ENCODE assay signal across 18 cellular contexts in the genomic region with DNA sequence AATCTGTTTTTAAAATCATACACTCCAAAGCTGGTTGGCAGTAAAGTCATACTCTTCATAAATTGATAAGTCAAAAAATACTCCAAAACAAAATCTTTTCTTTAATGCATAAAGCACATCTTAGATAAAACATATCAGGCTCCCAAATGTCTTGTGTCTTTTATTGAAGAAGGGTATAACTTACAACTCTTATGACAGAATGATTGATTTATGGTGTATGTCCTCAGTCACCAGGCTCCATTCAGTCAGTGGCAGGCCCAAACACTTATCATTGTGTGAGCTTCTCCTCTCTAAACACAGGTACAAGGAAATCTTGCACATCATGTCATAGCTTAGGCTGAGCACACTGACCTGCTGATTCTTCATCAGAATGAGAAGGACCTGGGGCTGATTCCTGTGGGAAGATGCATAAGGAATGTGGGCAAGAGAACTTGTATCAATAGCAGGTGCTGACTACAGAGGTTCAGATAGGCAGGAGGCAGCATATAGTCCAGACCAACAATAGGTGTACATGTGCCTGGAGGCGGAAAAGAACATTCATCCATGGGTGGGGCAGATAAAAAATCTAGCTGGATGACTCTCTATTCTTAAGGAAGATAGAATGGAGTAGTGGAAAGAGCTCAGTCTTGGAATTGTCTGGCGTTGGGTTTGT. TPM values are rescaled to one million over a fixed set of nuclear protein-coding genes. Genes with fewer than 3 reads are reported as not detected.
DNase-seq lines count a peak whose midpoint lies in the region; ATAC-seq, FAIRE-seq and TF ChIP-seq lines count a peak whose summit lies in the region.
"Had no signal": no experiment of that assay in that cellular context is flagged by ENCODE, and none has a peak within 500 bp of the region (broad histone marks: within the 10 kb centered on the region; RNA-seq: fewer than 3 reads in every experiment).

No MANE protein-coding gene starts in this region.

- H3K27me3 ChIP-seq in heart right ventricle, result no peaks in the 10 kb centered on the region
- H3K27me3 ChIP-seq in bronchial epithelial cell (ENCODE audit: control insufficient read depth, insufficient read depth, low read length), result no peaks in the 10 kb centered on the region
- H3K27me3 ChIP-seq in upper lobe of right lung, result no peaks in the 10 kb centered on the region
- no peaks in the 10 kb centered on the region for H3K27me3 ChIP-seq in CD4-positive, alpha-beta T cell (ENCODE audit: control insufficient read depth, insufficient read depth, low read length)
- H3K27me3 ChIP-seq in A673 (replicated peaks; ENCODE audit: insufficient read depth, low read depth, low read length, poor library complexity), result no peaks in the 10 kb centered on the region
- H3K27me3 ChIP-seq: tibial nerve had no signal

- peak overlapping the region in 6 of 10 donors; percentile 76 to 92 (median 86) for H3K27ac ChIP-seq in heart right ventricle
- H3K27ac ChIP-seq in upper lobe of right lung, result peak overlapping the region; percentile 86
- no peak overlapping the region for H3K27ac ChIP-seq in CD4-positive, alpha-beta T cell (ENCODE audit: low read depth, low read length)
- H3K27ac ChIP-seq in A673 (ENCODE audit: low read depth, low read length, poor library complexity, severe bottlenecking), result no peak overlapping the region
- H3K27ac ChIP-seq: A549 had no signal

- H3K9me3 Mint-ChIP-seq in mesothelial cell of epicardium, result peaks cover 17% of the 10 kb centered on the region
- H3K9me3 Mint-ChIP-seq in CD4-positive, alpha-beta T cell, result peaks cover 5% of the 10 kb centered on the region

- no peaks in the 10 kb centered on the region for H3K27me3 Mint-ChIP-seq in mesothelial cell of epicardium (ENCODE audit: low read depth)
- H3K27me3 Mint-ChIP-seq in CD4-positive, alpha-beta T cell, result peaks cover 4% of the 10 kb centered on the region

- TF ChIP-seq CTCF in heart right ventricle (IDR thresholded peaks at IDR 0.05) (no peak), bronchial epithelial cell (IDR thresholded peaks at IDR 0.05; ENCODE audit: insufficient read depth, low read length, severe bottlenecking) (no peak), mesothelial cell of epicardium (IDR thresholded peaks at IDR 0.05; ENCODE audit: unreplicated experiment) (no peak), upper lobe of right lung (IDR thresholded peaks at IDR 0.05) (no peak), A673 (conservative IDR thresholded peaks at IDR 0.05; ENCODE audit: low read depth, low read length) (no peak)
- TF ChIP-seq CTCF in CD4-positive, alpha-beta T cell (IDR thresholded peaks at IDR 0.05), result no peak

- no peak for FAIRE-seq in bronchial epithelial cell (lab: Jason Lieb, UNC)
- FAIRE-seq: A549 had no signal

- 77 to 85% methylated on average over 2 of the region's 2 CpGs for WGBS in heart right ventricle, 2 donors

- DNase-seq in heart right ventricle (no peak), left ventricle myocardium superior (no peak), bronchial epithelial cell (ENCODE audit: low read depth) (peak; percentile 81), mesothelial cell of epicardium (ENCODE audit: low spot score in 2 of 2, unreplicated experiment in 2 of 2) (no peak), upper lobe of right lung (no peak), A673 (ENCODE audit: low spot score) (no peak)
- no peak for DNase-seq in CD4-positive, alpha-beta T cell
- DNase-seq: activated CD4-positive, alpha-beta T cell treated with anti-CD3 and anti-CD28 coated beads for 1 hour; activated T-cell treated with anti-CD3 and anti-CD28 coated beads for 4 hours; DMS 273 treated with DMSO at 0.1 percent for 48 hours; NCI-H345; nephron progenitor cell; T-helper 1 cell had no signal

- peaks cover 23% of the 10 kb centered on the region for H3K4me1 Mint-ChIP-seq in mesothelial cell of epicardium
- no peaks in the 10 kb centered on the region for H3K4me1 Mint-ChIP-seq in CD4-positive, alpha-beta T cell (ENCODE audit: low read depth)

- H3K4me3 ChIP-seq in heart right ventricle (peak overlapping the region in 9 of 10 donors; percentile 37 to 60 (median 56)), bronchial epithelial cell (ENCODE audit: low read depth, low read length) (no peak overlapping the region), upper lobe of right lung (peak overlapping the region; percentile 43), A673 (ENCODE audit: low read depth, low read length, poor library complexity, severe bottlenecking) (no peak overlapping the region)
- H3K4me3 ChIP-seq: A549 had no signal

- peak overlapping the region; percentile 13 for H3K4me3 Mint-ChIP-seq in mesothelial cell of epicardium
- no peak overlapping the region for H3K4me3 Mint-ChIP-seq in CD4-positive, alpha-beta T cell
- H3K4me3 Mint-ChIP-seq: nephron progenitor cell had no signal

- H3K27ac Mint-ChIP-seq in mesothelial cell of epicardium, result no peak overlapping the region
- no peak overlapping the region for H3K27ac Mint-ChIP-seq in CD4-positive, alpha-beta T cell
- H3K27ac Mint-ChIP-seq: nephron progenitor cell had no signal

- no TSS peak for BruUV-seq in A673 (replicated peaks; lab: Mats Ljungman, UMichigan)

- intact Hi-C loops in heart right ventricle (cut with DNase I), result loop anchor here in 3 of 10 donors (2.0 kb wide), 2 partner anchors 13 to 15 kb away; no protein-coding TSS in a partner anchor
- intact Hi-C loops in left ventricle myocardium superior (cut with micrococcal nuclease), result no loop called here
- intact Hi-C loops in upper lobe of right lung (cut with DNase I), result no loop called here
- intact Hi-C loops in CD4-positive, alpha-beta T cell (cut with DNase I, micrococcal nuclease), result no loop called here
- intact Hi-C loops in A673 (cut with micrococcal nuclease; ENCODE audit: unreplicated experiment), result loop anchor here (5.0 kb wide), 1 partner anchor 76 kb away; no protein-coding TSS in a partner anchor

- H3K9me3 ChIP-seq in heart right ventricle (peaks cover 0 to 13% (median 0%) of the 10 kb centered on the region in 11 donors), upper lobe of right lung (no peaks in the 10 kb centered on the region), A673 (ENCODE audit: low read depth, low read length, poor library complexity, severe bottlenecking) (no peaks in the 10 kb centered on the region)
- H3K9me3 ChIP-seq in CD4-positive, alpha-beta T cell (ENCODE audit: control insufficient read depth, low read length), result no peaks in the 10 kb centered on the region

- POLR2A ChIA-PET in CD4-positive, alpha-beta T cell (lab: Charles Lee), result interaction anchor here (1.0 kb wide), 1 partner anchor 10 kb away, joined by 4 read pairs; no protein-coding TSS in a partner anchor
- POLR2A ChIA-PET in A673 (lab: Charles Lee; ENCODE audit: low non-redundant PET), result no interaction called here

- CTCF ChIA-PET in CD4-positive, alpha-beta T cell (lab: Charles Lee), result no interaction called here
- CTCF ChIA-PET in A673 (lab: Charles Lee), result no interaction called here

- ATAC-seq in heart right ventricle, result no peak
- ATAC-seq in left ventricle myocardium superior, result no peak
- no peak for ATAC-seq in upper lobe of right lung
- ATAC-seq in HG03469 (IDR thresholded peaks at IDR 0.05; ENCODE audit: unreplicated experiment), result no peak
- ATAC-seq in CD4-positive, alpha-beta T cell (ENCODE audit: poor library complexity), result no peak
- ATAC-seq: A549 had no signal

- H3K4me1 ChIP-seq in heart right ventricle (peaks cover 0 to 24% (median 14%) of the 10 kb centered on the region in 9 donors), upper lobe of right lung (no peaks in the 10 kb centered on the region), A673 (ENCODE audit: insufficient read depth, low read length, poor library complexity, severe bottlenecking) (peaks cover 25% of the 10 kb centered on the region)
- H3K4me1 ChIP-seq: A549 had no signal

- H3K36me3 Mint-ChIP-seq in mesothelial cell of epicardium, result peaks cover 6% of the 10 kb centered on the region
- no peaks in the 10 kb centered on the region for H3K36me3 Mint-ChIP-seq in CD4-positive, alpha-beta T cell (ENCODE audit: low read depth)

- H3K36me3 ChIP-seq in heart right ventricle, result peaks cover 0 to 31% (median 6%) of the 10 kb centered on the region in 9 donors
- H3K36me3 ChIP-seq in bronchial epithelial cell (ENCODE audit: control insufficient read depth, insufficient read depth, low read length), result no peaks in the 10 kb centered on the region
- no peaks in the 10 kb centered on the region for H3K36me3 ChIP-seq in upper lobe of right lung
- no peaks in the 10 kb centered on the region for H3K36me3 ChIP-seq in A673 (ENCODE audit: insufficient read depth, low read length, poor library complexity, severe bottlenecking)

RNA-seq across cellular contexts. Expression of a gene that starts 1.9 kb away (rescaled TPM):
- total RNA-seq in heart right ventricle (1 to 10 TPM; 1.1 to 2.8 (median 1.5) TPM), left ventricle myocardium superior (2.4 TPM), bronchial epithelial cell (under 0.01 TPM in 1 of 2 replicates, not detected in the other), mesothelial cell of epicardium (1.4 to 1.7 TPM (median 1.6 TPM) in 3 replicates), upper lobe of right lung (1.9 TPM), A673 (2021) (0.26 TPM in 2 replicates)
- polyA plus RNA-seq in heart right ventricle, result 1 to 10 TPM; 1.2 TPM
- total RNA-seq in CD4-positive, alpha-beta T cell, result not detected

RNA-seq across cellular contexts. Expression of a gene that starts 32.1 kb away (rescaled TPM):
- under 1 TPM in 6 of 10 donors, not detected in 4; 0.09 to 0.26 (median 0.23) TPM for total RNA-seq in heart right ventricle
- under 1 TPM; 0.03 to 0.22 TPM for polyA plus RNA-seq in heart right ventricle
- 0.40 TPM for total RNA-seq in left ventricle myocardium superior
- not detected in 2 replicates for total RNA-seq in bronchial epithelial cell
- 1.7 to 2.3 TPM (median 2.1 TPM) in 3 replicates for total RNA-seq in mesothelial cell of epicardium
- 0.64 TPM for total RNA-seq in upper lobe of right lung
- not detected for total RNA-seq in CD4-positive, alpha-beta T cell
- total RNA-seq in A673 (2021), result not detected in 2 replicates
- total RNA-seq: glomerular endothelial cell had no signal
- polyA plus RNA-seq: A549 had no signal

RNA-seq across cellular contexts. Expression of a gene that starts 40.2 kb away (rescaled TPM):
- total RNA-seq in heart right ventricle (under 1 TPM in 1 of 10 donors, not detected in 9; 0.26 TPM), left ventricle myocardium superior (0.32 TPM), bronchial epithelial cell (under 0.01 TPM in 1 of 2 replicates, not detected in the other), mesothelial cell of epicardium (not detected in 3 replicates), upper lobe of right lung (not detected), A673 (2021) (not detected in 2 replicates)
- polyA plus RNA-seq in heart right ventricle, result under 1 TPM; 0.09 to 0.22 TPM
- total RNA-seq in CD4-positive, alpha-beta T cell, result not detected
- total RNA-seq: glomerular endothelial cell, HT1080 had no signal
- polyA plus RNA-seq: A549 had no signal

RNA-seq across cellular contexts. Expression of a gene that starts 52.2 kb away (rescaled TPM):
- total RNA-seq in heart right ventricle, result 10 to 100 TPM in 1 of 10 donors, 1 to 10 TPM in 4, under 1 TPM in 3, not detected in 2; 0.45 to 40.8 (median 1.5) TPM
- polyA plus RNA-seq in heart right ventricle, result 1 to 10 TPM; 1.5 to 2.6 TPM
- 1.2 TPM for total RNA-seq in left ventricle myocardium superior
- 0.64 and 0.79 TPM in 2 replicates for total RNA-seq in bronchial epithelial cell
- total RNA-seq in mesothelial cell of epicardium, result 2.2 to 2.4 TPM (median 2.4 TPM) in 3 replicates
- 3.6 TPM for total RNA-seq in upper lobe of right lung
- 1 to 10 TPM; 3.0 to 3.1 TPM for total RNA-seq in CD4-positive, alpha-beta T cell
- not detected in 2 replicates for total RNA-seq in A673 (2021)

RNA-seq across cellular contexts. Expression of a gene that starts 58.0 kb away (rescaled TPM):
- 10 to 100 TPM; 40.8 to 79.7 (median 49.7) TPM for total RNA-seq in heart right ventricle
- polyA plus RNA-seq in heart right ventricle, result 100 to 1,000 TPM in 1 of 2 donors, 10 to 100 TPM in 1; 80.3 to 123 TPM
- 72.4 TPM for total RNA-seq in left ventricle myocardium superior
- total RNA-seq in bronchial epithelial cell, result 19.5 and 19.6 TPM in 2 replicates
- 34.4 to 37.6 TPM (median 37.0 TPM) in 3 replicates for total RNA-seq in mesothelial cell of epicardium
- 37.4 TPM for total RNA-seq in upper lobe of right lung
- total RNA-seq in CD4-positive, alpha-beta T cell, result 10 to 100 TPM; 60.3 to 60.5 TPM
- total RNA-seq in A673 (2021), result 47.2 and 52.3 TPM in 2 replicates

Comparison
In these comparisons a context has a peak if more than half of its experiments do, and no peak if none do; other contexts are left out.
1. H3K27ac ChIP-seq: peak in heart right ventricle (6 of 10) and upper lobe of right lung (single experiment); none in CD4-positive, alpha-beta T cell (single experiment) and A673 (single experiment).
2. H3K4me3 ChIP-seq: peak in heart right ventricle (9 of 10) and upper lobe of right lung (single experiment); none in bronchial epithelial cell (single experiment) and A673 (single experiment).